In the genomic region with DNA sequence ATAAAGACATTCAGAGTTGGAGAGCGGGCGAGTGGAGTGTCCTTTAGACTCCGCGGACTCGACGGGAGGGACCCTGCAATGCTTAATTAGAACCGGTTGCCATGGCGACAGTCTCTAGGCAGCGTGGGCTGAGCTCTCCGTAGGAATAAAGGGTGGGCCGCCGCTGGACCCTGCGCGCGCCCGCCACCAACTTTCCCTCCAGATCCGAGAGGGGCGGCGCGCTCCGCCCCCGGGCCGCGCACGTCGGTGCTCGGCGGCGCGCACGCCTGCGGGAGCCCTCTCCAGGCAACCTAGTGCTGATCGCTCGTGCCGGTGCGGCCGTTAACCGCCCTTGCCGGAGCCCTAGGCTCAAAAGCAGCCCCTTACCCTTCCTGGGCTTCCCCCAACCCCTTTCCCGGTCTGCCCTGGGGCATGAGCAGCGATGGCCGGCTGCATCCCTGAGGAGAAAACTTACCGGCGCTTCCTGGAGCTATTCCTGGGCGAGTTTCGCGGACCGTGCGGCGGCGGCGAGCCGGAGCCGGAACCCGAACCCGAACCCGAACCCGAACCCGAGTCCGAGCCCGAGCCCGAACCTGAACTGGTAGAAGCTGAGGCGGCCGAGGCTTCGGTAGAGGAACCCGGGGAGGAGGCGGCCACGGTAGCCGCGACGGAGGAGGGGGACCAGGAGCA, we compare ENCODE assay signal across 1 cellular context.
TF ChIP-seq lines count a peak whose summit lies in the region.

A gene (plus strand): TSS at position 278 of the 669 bp plus-strand sequence.

TF ChIP-seq in K562, 482 proteins besides CTCF, POLR2A, EP300 and RAD21 (continued from another document and continues in another):
- peak; percentile 52; the same call in 1 of the 2 replicates for TF ChIP-seq CREM (IDR thresholded peaks at IDR 0.05; ENCODE audit: low read depth)
- TF ChIP-seq TCF7L2 (IDR thresholded peaks at IDR 0.05; ENCODE audit: low read depth, low read length) = no peak
- TF ChIP-seq, protein P1, sequence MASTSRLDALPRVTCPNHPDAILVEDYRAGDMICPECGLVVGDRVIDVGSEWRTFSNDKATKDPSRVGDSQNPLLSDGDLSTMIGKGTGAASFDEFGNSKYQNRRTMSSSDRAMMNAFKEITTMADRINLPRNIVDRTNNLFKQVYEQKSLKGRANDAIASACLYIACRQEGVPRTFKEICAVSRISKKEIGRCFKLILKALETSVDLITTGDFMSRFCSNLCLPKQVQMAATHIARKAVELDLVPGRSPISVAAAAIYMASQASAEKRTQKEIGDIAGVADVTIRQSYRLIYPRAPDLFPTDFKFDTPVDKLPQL (IDR thresholded peaks at IDR 0.05; ENCODE audit: extremely low read depth, insufficient read length) = no peak
- TF ChIP-seq PCBP2 (IDR thresholded peaks at IDR 0.05; ENCODE audit: low read depth, low read length, poor library complexity, severe bottlenecking) = no peak
- TF ChIP-seq NCOR1 (IDR thresholded peaks at IDR 0.05) = no peak
- TF ChIP-seq, protein P2, sequence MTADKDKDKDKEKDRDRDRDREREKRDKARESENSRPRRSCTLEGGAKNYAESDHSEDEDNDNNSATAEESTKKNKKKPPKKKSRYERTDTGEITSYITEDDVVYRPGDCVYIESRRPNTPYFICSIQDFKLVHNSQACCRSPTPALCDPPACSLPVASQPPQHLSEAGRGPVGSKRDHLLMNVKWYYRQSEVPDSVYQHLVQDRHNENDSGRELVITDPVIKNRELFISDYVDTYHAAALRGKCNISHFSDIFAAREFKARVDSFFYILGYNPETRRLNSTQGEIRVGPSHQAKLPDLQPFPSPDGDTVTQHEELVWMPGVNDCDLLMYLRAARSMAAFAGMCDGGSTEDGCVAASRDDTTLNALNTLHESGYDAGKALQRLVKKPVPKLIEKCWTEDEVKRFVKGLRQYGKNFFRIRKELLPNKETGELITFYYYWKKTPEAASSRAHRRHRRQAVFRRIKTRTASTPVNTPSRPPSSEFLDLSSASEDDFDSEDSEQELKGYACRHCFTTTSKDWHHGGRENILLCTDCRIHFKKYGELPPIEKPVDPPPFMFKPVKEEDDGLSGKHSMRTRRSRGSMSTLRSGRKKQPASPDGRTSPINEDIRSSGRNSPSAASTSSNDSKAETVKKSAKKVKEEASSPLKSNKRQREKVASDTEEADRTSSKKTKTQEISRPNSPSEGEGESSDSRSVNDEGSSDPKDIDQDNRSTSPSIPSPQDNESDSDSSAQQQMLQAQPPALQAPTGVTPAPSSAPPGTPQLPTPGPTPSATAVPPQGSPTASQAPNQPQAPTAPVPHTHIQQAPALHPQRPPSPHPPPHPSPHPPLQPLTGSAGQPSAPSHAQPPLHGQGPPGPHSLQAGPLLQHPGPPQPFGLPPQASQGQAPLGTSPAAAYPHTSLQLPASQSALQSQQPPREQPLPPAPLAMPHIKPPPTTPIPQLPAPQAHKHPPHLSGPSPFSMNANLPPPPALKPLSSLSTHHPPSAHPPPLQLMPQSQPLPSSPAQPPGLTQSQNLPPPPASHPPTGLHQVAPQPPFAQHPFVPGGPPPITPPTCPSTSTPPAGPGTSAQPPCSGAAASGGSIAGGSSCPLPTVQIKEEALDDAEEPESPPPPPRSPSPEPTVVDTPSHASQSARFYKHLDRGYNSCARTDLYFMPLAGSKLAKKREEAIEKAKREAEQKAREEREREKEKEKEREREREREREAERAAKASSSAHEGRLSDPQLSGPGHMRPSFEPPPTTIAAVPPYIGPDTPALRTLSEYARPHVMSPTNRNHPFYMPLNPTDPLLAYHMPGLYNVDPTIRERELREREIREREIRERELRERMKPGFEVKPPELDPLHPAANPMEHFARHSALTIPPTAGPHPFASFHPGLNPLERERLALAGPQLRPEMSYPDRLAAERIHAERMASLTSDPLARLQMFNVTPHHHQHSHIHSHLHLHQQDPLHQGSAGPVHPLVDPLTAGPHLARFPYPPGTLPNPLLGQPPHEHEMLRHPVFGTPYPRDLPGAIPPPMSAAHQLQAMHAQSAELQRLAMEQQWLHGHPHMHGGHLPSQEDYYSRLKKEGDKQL (CRISPR knock-in tag; IDR thresholded peaks at IDR 0.05; ENCODE audit: borderline replicate concordance) = no peak
- no peak for TF ChIP-seq SOX6 (IDR thresholded peaks at IDR 0.05)
- TF ChIP-seq, protein P3, sequence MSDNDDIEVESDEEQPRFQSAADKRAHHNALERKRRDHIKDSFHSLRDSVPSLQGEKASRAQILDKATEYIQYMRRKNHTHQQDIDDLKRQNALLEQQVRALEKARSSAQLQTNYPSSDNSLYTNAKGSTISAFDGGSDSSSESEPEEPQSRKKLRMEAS (CRISPR knock-in tag; IDR thresholded peaks at IDR 0.05) = peak; percentile 85
- TF ChIP-seq ZNF324 (CRISPR knock-in tag; IDR thresholded peaks at IDR 0.05) = no peak
- TF ChIP-seq, protein P4, sequence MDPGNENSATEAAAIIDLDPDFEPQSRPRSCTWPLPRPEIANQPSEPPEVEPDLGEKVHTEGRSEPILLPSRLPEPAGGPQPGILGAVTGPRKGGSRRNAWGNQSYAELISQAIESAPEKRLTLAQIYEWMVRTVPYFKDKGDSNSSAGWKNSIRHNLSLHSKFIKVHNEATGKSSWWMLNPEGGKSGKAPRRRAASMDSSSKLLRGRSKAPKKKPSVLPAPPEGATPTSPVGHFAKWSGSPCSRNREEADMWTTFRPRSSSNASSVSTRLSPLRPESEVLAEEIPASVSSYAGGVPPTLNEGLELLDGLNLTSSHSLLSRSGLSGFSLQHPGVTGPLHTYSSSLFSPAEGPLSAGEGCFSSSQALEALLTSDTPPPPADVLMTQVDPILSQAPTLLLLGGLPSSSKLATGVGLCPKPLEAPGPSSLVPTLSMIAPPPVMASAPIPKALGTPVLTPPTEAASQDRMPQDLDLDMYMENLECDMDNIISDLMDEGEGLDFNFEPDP (CRISPR knock-in tag; IDR thresholded peaks at IDR 0.05) = no peak
- TF ChIP-seq MED1 (CRISPR knock-in tag; IDR thresholded peaks at IDR 0.05; ENCODE audit: borderline replicate concordance) = no peak
- TF ChIP-seq SRSF3 (IDR thresholded peaks at IDR 0.05; ENCODE audit: insufficient read depth, low read length) = no peak
- TF ChIP-seq NELFE (IDR thresholded peaks at IDR 0.05; ENCODE audit: insufficient read depth, insufficient read length) = no peak
- TF ChIP-seq, protein P5, sequence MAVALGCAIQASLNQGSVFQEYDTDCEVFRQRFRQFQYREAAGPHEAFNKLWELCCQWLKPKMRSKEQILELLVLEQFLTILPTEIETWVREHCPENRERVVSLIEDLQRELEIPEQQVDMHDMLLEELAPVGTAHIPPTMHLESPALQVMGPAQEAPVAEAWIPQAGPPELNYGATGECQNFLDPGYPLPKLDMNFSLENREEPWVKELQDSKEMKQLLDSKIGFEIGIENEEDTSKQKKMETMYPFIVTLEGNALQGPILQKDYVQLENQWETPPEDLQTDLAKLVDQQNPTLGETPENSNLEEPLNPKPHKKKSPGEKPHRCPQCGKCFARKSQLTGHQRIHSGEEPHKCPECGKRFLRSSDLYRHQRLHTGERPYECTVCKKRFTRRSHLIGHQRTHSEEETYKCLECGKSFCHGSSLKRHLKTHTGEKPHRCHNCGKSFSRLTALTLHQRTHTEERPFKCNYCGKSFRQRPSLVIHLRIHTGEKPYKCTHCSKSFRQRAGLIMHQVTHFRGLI (CRISPR knock-in tag; IDR thresholded peaks at IDR 0.05) = no peak
- peak; percentile 65 for TF ChIP-seq MYC (IDR thresholded peaks at IDR 0.05; ENCODE audit: low read depth, low read length)
- TF ChIP-seq MYC (CRISPR knock-in tag; IDR thresholded peaks at IDR 0.05; ENCODE audit: borderline replicate concordance, low read depth) = no peak
- TF ChIP-seq MAZ (CRISPR knock-in tag; conservative IDR thresholded peaks at IDR 0.05 in 1 of 2, IDR thresholded peaks at IDR 0.05 in 1 of 2) = peak in 1 of 2 experiments; percentile 21; a peak in 1 of 4 replicates
- TF ChIP-seq L3MBTL2 (IDR thresholded peaks at IDR 0.05) = peak; percentile 94
- TF ChIP-seq HDGF (IDR thresholded peaks at IDR 0.05) = no peak
- TF ChIP-seq SREBF2 (CRISPR knock-in tag; IDR thresholded peaks at IDR 0.05) = no peak
- TF ChIP-seq, protein P6, sequence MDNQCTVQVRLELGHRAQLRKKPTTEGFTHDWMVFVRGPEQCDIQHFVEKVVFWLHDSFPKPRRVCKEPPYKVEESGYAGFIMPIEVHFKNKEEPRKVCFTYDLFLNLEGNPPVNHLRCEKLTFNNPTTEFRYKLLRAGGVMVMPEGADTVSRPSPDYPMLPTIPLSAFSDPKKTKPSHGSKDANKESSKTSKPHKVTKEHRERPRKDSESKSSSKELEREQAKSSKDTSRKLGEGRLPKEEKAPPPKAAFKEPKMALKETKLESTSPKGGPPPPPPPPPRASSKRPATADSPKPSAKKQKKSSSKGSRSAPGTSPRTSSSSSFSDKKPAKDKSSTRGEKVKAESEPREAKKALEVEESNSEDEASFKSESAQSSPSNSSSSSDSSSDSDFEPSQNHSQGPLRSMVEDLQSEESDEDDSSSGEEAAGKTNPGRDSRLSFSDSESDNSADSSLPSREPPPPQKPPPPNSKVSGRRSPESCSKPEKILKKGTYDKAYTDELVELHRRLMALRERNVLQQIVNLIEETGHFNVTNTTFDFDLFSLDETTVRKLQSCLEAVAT (IDR thresholded peaks at IDR 0.05) = no peak
- TF ChIP-seq KLF6 (CRISPR knock-in tag; IDR thresholded peaks at IDR 0.05; ENCODE audit: borderline replicate concordance) = no peak
- TF ChIP-seq GTF2F1 (IDR thresholded peaks at IDR 0.05; ENCODE audit: low read depth, low read length) = no peak
- TF ChIP-seq MBD2 (IDR thresholded peaks at IDR 0.05; ENCODE audit: borderline replicate concordance, low read depth) = 0 out of 2 replicates have a peak, but pooled peaks have one; percentile 40
- TF ChIP-seq KAT7 (CRISPR knock-in tag; IDR thresholded peaks at IDR 0.05; ENCODE audit: borderline replicate concordance) = no peak
- TF ChIP-seq ZNF354B (CRISPR knock-in tag; IDR thresholded peaks at IDR 0.05) = no peak
- TF ChIP-seq NFE2 (IDR thresholded peaks at IDR 0.05; ENCODE audit: low read depth) = no peak
- TF ChIP-seq CBX5 (IDR thresholded peaks at IDR 0.05; ENCODE audit: borderline replicate concordance, low read depth) = no peak
- TF ChIP-seq BRCA1 (IDR thresholded peaks at IDR 0.05) = no peak
- TF ChIP-seq BRCA1 (CRISPR knock-in tag; IDR thresholded peaks at IDR 0.05) = 0 out of 2 replicates have a peak, but pooled peaks have one; percentile 13
- TF ChIP-seq RB1 (IDR thresholded peaks at IDR 0.05; ENCODE audit: low read depth) = peak; percentile 57; the same call in 1 of the 2 replicates
- TF ChIP-seq ZNF253 (CRISPR knock-in tag; conservative IDR thresholded peaks at IDR 0.05) = no peak
- peak; percentile 82; the same call in 1 of the 2 replicates for TF ChIP-seq FOXK1 (CRISPR knock-in tag; IDR thresholded peaks at IDR 0.05; ENCODE audit: borderline replicate concordance)
- TF ChIP-seq, protein P7, sequence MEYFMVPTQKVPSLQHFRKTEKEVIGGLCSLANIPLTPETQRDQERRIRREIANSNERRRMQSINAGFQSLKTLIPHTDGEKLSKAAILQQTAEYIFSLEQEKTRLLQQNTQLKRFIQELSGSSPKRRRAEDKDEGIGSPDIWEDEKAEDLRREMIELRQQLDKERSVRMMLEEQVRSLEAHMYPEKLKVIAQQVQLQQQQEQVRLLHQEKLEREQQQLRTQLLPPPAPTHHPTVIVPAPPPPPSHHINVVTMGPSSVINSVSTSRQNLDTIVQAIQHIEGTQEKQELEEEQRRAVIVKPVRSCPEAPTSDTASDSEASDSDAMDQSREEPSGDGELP (CRISPR knock-in tag; IDR thresholded peaks at IDR 0.05; ENCODE audit: borderline replicate concordance) = peak; percentile 50; the same call in 1 of the 2 replicates
- TF ChIP-seq SMAD3 (CRISPR knock-in tag; conservative IDR thresholded peaks at IDR 0.05) = no peak
- TF ChIP-seq, protein P8, sequence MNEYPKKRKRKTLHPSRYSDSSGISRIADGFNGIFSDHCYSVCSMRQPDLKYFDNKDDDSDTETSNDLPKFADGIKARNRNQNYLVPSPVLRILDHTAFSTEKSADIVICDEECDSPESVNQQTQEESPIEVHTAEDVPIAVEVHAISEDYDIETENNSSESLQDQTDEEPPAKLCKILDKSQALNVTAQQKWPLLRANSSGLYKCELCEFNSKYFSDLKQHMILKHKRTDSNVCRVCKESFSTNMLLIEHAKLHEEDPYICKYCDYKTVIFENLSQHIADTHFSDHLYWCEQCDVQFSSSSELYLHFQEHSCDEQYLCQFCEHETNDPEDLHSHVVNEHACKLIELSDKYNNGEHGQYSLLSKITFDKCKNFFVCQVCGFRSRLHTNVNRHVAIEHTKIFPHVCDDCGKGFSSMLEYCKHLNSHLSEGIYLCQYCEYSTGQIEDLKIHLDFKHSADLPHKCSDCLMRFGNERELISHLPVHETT (CRISPR knock-in tag; conservative IDR thresholded peaks at IDR 0.05 in 1 of 2, IDR thresholded peaks at IDR 0.05 in 1 of 2) = peak in 1 of 2 experiments; percentile 64; a peak in 2 of 4 replicates
- no peak for TF ChIP-seq ZNF586 (CRISPR knock-in tag; conservative IDR thresholded peaks at IDR 0.05)
- no peak for TF ChIP-seq HIVEP1 (CRISPR knock-in tag; IDR thresholded peaks at IDR 0.05)
- no peak for TF ChIP-seq ZNF282 (CRISPR knock-in tag; IDR thresholded peaks at IDR 0.05)
- TF ChIP-seq, protein P9, sequence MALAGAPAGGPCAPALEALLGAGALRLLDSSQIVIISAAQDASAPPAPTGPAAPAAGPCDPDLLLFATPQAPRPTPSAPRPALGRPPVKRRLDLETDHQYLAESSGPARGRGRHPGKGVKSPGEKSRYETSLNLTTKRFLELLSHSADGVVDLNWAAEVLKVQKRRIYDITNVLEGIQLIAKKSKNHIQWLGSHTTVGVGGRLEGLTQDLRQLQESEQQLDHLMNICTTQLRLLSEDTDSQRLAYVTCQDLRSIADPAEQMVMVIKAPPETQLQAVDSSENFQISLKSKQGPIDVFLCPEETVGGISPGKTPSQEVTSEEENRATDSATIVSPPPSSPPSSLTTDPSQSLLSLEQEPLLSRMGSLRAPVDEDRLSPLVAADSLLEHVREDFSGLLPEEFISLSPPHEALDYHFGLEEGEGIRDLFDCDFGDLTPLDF (CRISPR knock-in tag; IDR thresholded peaks at IDR 0.05) = peak; percentile 49; the same call in 1 of the 2 replicates
- TF ChIP-seq, protein P10, sequence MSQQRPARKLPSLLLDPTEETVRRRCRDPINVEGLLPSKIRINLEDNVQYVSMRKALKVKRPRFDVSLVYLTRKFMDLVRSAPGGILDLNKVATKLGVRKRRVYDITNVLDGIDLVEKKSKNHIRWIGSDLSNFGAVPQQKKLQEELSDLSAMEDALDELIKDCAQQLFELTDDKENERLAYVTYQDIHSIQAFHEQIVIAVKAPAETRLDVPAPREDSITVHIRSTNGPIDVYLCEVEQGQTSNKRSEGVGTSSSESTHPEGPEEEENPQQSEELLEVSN (IDR thresholded peaks at IDR 0.05; ENCODE audit: borderline replicate concordance in 1 of 2, extremely low read depth in 1 of 2, insufficient read depth in 1 of 2, insufficient read length in 1 of 2, low read depth in 1 of 2, low read length in 1 of 2, poor library complexity in 1 of 2, severe bottlenecking in 1 of 2) = peak; percentile 86 to 89
- TF ChIP-seq PHF21A (IDR thresholded peaks at IDR 0.05; ENCODE audit: borderline replicate concordance, low read depth) = no peak
- TF ChIP-seq POLR3A (IDR thresholded peaks at IDR 0.05; ENCODE audit: borderline replicate concordance, extremely low read depth, insufficient read depth, insufficient read length) = no peak
- TF ChIP-seq ZNF23 (CRISPR knock-in tag; IDR thresholded peaks at IDR 0.05) = no peak
- TF ChIP-seq, protein P11, sequence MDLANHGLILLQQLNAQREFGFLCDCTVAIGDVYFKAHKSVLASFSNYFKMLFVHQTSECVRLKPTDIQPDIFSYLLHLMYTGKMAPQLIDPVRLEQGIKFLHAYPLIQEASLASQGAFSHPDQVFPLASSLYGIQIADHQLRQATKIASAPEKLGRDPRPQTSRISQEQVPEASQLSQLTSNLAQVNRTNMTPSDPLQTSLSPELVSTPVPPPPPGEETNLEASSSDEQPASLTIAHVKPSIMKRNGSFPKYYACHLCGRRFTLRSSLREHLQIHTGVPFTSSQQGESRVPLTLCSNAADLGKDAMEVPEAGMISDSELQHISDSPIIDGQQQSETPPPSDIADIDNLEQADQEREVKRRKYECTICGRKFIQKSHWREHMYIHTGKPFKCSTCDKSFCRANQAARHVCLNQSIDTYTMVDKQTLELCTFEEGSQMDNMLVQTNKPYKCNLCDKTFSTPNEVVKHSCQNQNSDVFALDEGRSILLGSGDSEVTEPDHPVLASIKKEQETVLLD (IDR thresholded peaks at IDR 0.05) = no peak
